ENCODE assay signal across 23 cellular contexts in genomic region chr4:117654064-117654463, GRCh38.
"Had no signal": no experiment of that assay in that cellular context is flagged by ENCODE, and none has a peak within 500 bp of the region (broad histone marks: within the 10 kb centered on the region; RNA-seq: fewer than 3 reads in every experiment).

No MANE protein-coding gene starts in this region.

- H3K9me2 ChIP-seq: SK-N-SH had no signal

- H3K4me3 ChIP-seq: MG63 had no signal

- H3K9me3 ChIP-seq: MG63, SK-N-SH had no signal

- H3K9ac ChIP-seq: SK-N-SH had no signal

- H3K4me2 ChIP-seq: SK-N-SH had no signal

- DNase-seq: IMR-90, Karpas-422, KG1, MG63, NCI-H1092, NCI-H1105 treated with DMSO at 0.1 percent for 48 hours, NCI-H1417 treated with DMSO at 0.1 percent for 48 hours, NCI-H146, NCI-H1694 treated with DMSO at 0.1 percent for 48 hours, NCI-H1930, NCI-H2081, NCI-H2107, NCI-H2171 treated with DMSO at 0.1 percent for 48 hours, NCI-H345, NCI-H446 treated with DMSO at 0.1 percent for 48 hours, NCI-H510A treated with DMSO at 0.1 percent for 48 hours, NCI-H82, SHP77, SK-N-SH, SW 1271 had no signal

- H3K36me3 ChIP-seq: MG63 had no signal

- H3K27me3 ChIP-seq: MG63 had no signal

- H3K27ac ChIP-seq: RWPE1 had no signal

- ATAC-seq: HepG2, Panc1 had no signal
